In genomic region chr2:221203138-221203537, GRCh38 we compare ENCODE assay signal across 12 cellular contexts.
DNase-seq lines count a peak whose midpoint lies in the region; ATAC-seq and TF ChIP-seq lines count a peak whose summit lies in the region.
"Had no signal": no experiment of that assay in that cellular context is flagged by ENCODE, and none has a peak within 500 bp of the region (broad histone marks: within the 10 kb centered on the region; RNA-seq: fewer than 3 reads in every experiment).

No MANE protein-coding gene starts in this region.

- H3K4me3 Mint-ChIP-seq in stimulated activated naive CD8-positive, alpha-beta T cell treated with anti-CD3 and anti-CD28 coated beads, Interleukin-15, amount 100 ng/mL, for 72 hours = no peak overlapping the region
- no peak overlapping the region for H3K4me3 Mint-ChIP-seq in endodermal cell

- no peaks in the 10 kb centered on the region for H3K9me3 ChIP-seq in endodermal cell (ENCODE audit: control insufficient read depth, low read length)
- H3K9me3 ChIP-seq: tibial artery had no signal

- no peaks in the 10 kb centered on the region for H3K36me3 ChIP-seq in endodermal cell (ENCODE audit: control insufficient read depth, insufficient read depth, low read length)
- H3K36me3 ChIP-seq: tibial artery had no signal

- DNase-seq in stimulated activated naive CD8-positive, alpha-beta T cell treated with anti-CD3 and anti-CD28 coated beads, Interleukin-15, Interleukin-2, amounts not matched to agents 100 U/mL and 50 U/mL, for 24 hours = peak; percentile 3
- DNase-seq in stimulated activated naive CD8-positive, alpha-beta T cell treated with anti-CD3 and anti-CD28 coated beads, Interleukin-15, amount 100 ng/mL, for 72 hours = no peak
- DNase-seq in activated effector memory CD4-positive, alpha-beta T cell treated with anti-CD3 and anti-CD28 coated beads, Interleukin-2, amount 50 U/mL, for 16 hours = no peak
- DNase-seq in hypothalamus (lab: John Stamatoyannopoulos, UW) (no peak), globus pallidus (ENCODE audit: low spot score) (no peak), endodermal cell (no peak)
- DNase-seq: caudate nucleus, foreskin melanocyte, tibial artery had no signal

- H3K4me1 ChIP-seq in endodermal cell (ENCODE audit: control insufficient read depth, insufficient read depth, low read length) = no peaks in the 10 kb centered on the region
- H3K4me1 ChIP-seq: tibial artery had no signal

- no peak overlapping the region for H3K9ac ChIP-seq in endodermal cell (ENCODE audit: extremely low read depth, low read length, poor library complexity, severe bottlenecking)

- H3K27me3 ChIP-seq in endodermal cell (ENCODE audit: control insufficient read depth, insufficient read depth, low read length, poor library complexity, severe bottlenecking) = no peaks in the 10 kb centered on the region
- H3K27me3 ChIP-seq: tibial artery had no signal

- H3K27ac Mint-ChIP-seq in stimulated activated naive CD8-positive, alpha-beta T cell treated with anti-CD3 and anti-CD28 coated beads, Interleukin-15, amount 100 ng/mL, for 72 hours = no peak overlapping the region
- H3K27ac Mint-ChIP-seq in endodermal cell = no peak overlapping the region

- H3K4me1 Mint-ChIP-seq in stimulated activated naive CD8-positive, alpha-beta T cell treated with anti-CD3 and anti-CD28 coated beads, Interleukin-15, amount 100 ng/mL, for 72 hours = no peaks in the 10 kb centered on the region
- H3K4me1 Mint-ChIP-seq in endodermal cell = peaks cover 5% of the 10 kb centered on the region

- no peak for ATAC-seq in stimulated activated naive CD8-positive, alpha-beta T cell treated with anti-CD3 and anti-CD28 coated beads, Interleukin-15, Interleukin-2, amounts not matched to agents 100 U/mL and 50 U/mL, for 24 hours
- ATAC-seq in stimulated activated naive CD8-positive, alpha-beta T cell treated with anti-CD3 and anti-CD28 coated beads, Interleukin-15, amount 100 ng/mL, for 72 hours = no peak
- ATAC-seq in HG02623 (IDR thresholded peaks at IDR 0.05; ENCODE audit: unreplicated experiment) (peak; percentile 94), HG03521 (IDR thresholded peaks at IDR 0.05; ENCODE audit: unreplicated experiment) (peak; percentile 84)
- ATAC-seq: SK-N-SH treated with all-trans-retinoic acid at 6 μM for 48 hours had no signal

- no peaks in the 10 kb centered on the region for H3K27me3 Mint-ChIP-seq in stimulated activated naive CD8-positive, alpha-beta T cell treated with anti-CD3 and anti-CD28 coated beads, Interleukin-15, amount 100 ng/mL, for 72 hours
- no peaks in the 10 kb centered on the region for H3K27me3 Mint-ChIP-seq in endodermal cell (ENCODE audit: insufficient read depth)

- TF ChIP-seq CTCF in endodermal cell (conservative IDR thresholded peaks at IDR 0.05) = no peak

- H3K36me3 Mint-ChIP-seq in endodermal cell (ENCODE audit: low read depth) = no peaks in the 10 kb centered on the region

- 80 to 95% methylated on average over 1 to 2 of the region's 2 CpGs for WGBS in endodermal cell (ENCODE audit: insufficient coverage in 1 of 2, insufficient read length in 1 of 2), 2 experiments

- no peaks in the 10 kb centered on the region for H3K9me3 Mint-ChIP-seq in stimulated activated naive CD8-positive, alpha-beta T cell treated with anti-CD3 and anti-CD28 coated beads, Interleukin-15, amount 100 ng/mL, for 72 hours
- no peaks in the 10 kb centered on the region for H3K9me3 Mint-ChIP-seq in endodermal cell

- H3K27ac ChIP-seq in endodermal cell (ENCODE audit: low read depth, low read length) = no peak overlapping the region
- H3K27ac ChIP-seq: tibial artery had no signal

- no peak overlapping the region for H3K4me3 ChIP-seq in endodermal cell (ENCODE audit: low read length)
- H3K4me3 ChIP-seq: tibial artery had no signal

Comparison
In these comparisons a context has a peak if more than half of its experiments do, and no peak if none do; other contexts are left out.
1. ATAC-seq: peak in HG02623 (single experiment) and HG03521 (single experiment); none in stimulated activated naive CD8-positive, alpha-beta T cell treated with anti-CD3 and anti-CD28 coated beads, Interleukin-15, Interleukin-2, amounts not matched to agents 100 U/mL and 50 U/mL, for 24 hours (single experiment) and stimulated activated naive CD8-positive, alpha-beta T cell treated with anti-CD3 and anti-CD28 coated beads, Interleukin-15, amount 100 ng/mL, for 72 hours (single experiment).